Comparison of ENCODE assay signal across 1 cellular context in the genomic region with DNA sequence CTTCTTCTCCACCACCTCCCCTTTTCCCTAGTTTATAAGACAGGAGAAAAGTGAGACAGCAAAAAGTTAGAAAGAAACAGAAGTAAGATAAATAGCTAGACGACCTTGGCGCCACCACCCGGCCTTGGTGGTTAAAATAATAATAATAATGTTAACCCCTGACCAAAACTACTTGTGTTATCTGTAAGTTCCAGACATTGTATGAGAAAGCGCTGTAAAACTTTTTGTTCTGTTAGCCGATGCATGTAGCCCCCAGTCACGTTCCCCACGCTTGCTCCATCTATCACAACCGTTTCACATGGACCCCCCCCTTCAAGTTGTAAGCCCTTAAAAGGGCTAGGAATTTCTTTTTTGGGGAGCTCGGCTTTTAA.
TF ChIP-seq lines count a peak whose summit lies in the region.

No MANE protein-coding gene starts in this region.

TF ChIP-seq in K562, 482 proteins besides CTCF, POLR2A, EP300 and RAD21 (continued from another document and continues in another):
- TF ChIP-seq ZNF318 (IDR thresholded peaks at IDR 0.05; ENCODE audit: borderline replicate concordance in 1 of 2, low read depth in 1 of 2) (no peak), LEF1 (IDR thresholded peaks at IDR 0.05) (peak; percentile 79; the same call in 1 of the 2 replicates), ZNF133 (CRISPR knock-in tag; IDR thresholded peaks at IDR 0.05) (no peak), ZNF23 (CRISPR knock-in tag; IDR thresholded peaks at IDR 0.05) (no peak), MTA1 (IDR thresholded peaks at IDR 0.05; ENCODE audit: borderline replicate concordance) (peak; percentile 21; the same call in 1 of the 2 replicates), NFE2L1 (tag; IDR thresholded peaks at IDR 0.05; ENCODE audit: borderline replicate concordance, low read depth) (no peak), SRSF7 (optimal IDR thresholded peaks at IDR 0.05; ENCODE audit: low read depth, low read length) (no peak), CTCFL (IDR thresholded peaks at IDR 0.05; ENCODE audit: borderline replicate concordance, insufficient read depth, low read depth, low read length, poor library complexity, severe bottlenecking) (peak; percentile 33), FOXJ2 (tag; IDR thresholded peaks at IDR 0.05) (no peak), GABPA (tag; conservative IDR thresholded peaks at IDR 0.05; ENCODE audit: low read depth) (no peak; the same call in 1 of the 2 replicates), TCF3 (CRISPR knock-in tag; IDR thresholded peaks at IDR 0.05) (peak; percentile 76), EP400 (IDR thresholded peaks at IDR 0.05) (peak; percentile 48; the same call in 1 of the 2 replicates), UBTF (IDR thresholded peaks at IDR 0.05; ENCODE audit: borderline replicate concordance in 1 of 2, low read depth in 2 of 2, low read length in 2 of 2) (no peak), ZNF121 (CRISPR knock-in tag; conservative IDR thresholded peaks at IDR 0.05) (no peak), RNF2 (IDR thresholded peaks at IDR 0.05) (0 out of 2 replicates have a peak, but pooled peaks have one; percentile 22), POLR3G (IDR thresholded peaks at IDR 0.05; ENCODE audit: extremely low read depth, insufficient read length, insufficient replicate concordance) (no peak), SOX6 (IDR thresholded peaks at IDR 0.05) (peak; percentile 89), SRSF1 (IDR thresholded peaks at IDR 0.05; ENCODE audit: low read depth, low read length) (no peak), ARID1B (IDR thresholded peaks at IDR 0.05) (peak; percentile 89), ZC3H4 (CRISPR knock-in tag; IDR thresholded peaks at IDR 0.05; ENCODE audit: borderline replicate concordance) (no peak), TAF9B (IDR thresholded peaks at IDR 0.05; ENCODE audit: partially characterized antibody) (peak; percentile 46), RB1 (IDR thresholded peaks at IDR 0.05; ENCODE audit: low read depth) (peak; percentile 51; the same call in 1 of the 2 replicates), TAL1 (IDR thresholded peaks at IDR 0.05) (peak; percentile 73), PRPF4 (IDR thresholded peaks at IDR 0.05; ENCODE audit: insufficient read depth, low read depth, low read length, poor library complexity, severe bottlenecking) (no peak), KDM5B (IDR thresholded peaks at IDR 0.05; ENCODE audit: insufficient replicate concordance, low read depth, low read length) (no peak), ELF1 (tag; IDR thresholded peaks at IDR 0.05) (no peak), FOXK2 (conservative IDR thresholded peaks at IDR 0.05 in 1 of 2, IDR thresholded peaks at IDR 0.05 in 1 of 2; ENCODE audit: low read depth in 2 of 2) (peak; percentile 55 to 74; a peak in 3 of 4 replicates), ZNF589 (CRISPR knock-in tag; IDR thresholded peaks at IDR 0.05; ENCODE audit: low read depth) (no peak), DDX20 (tag; IDR thresholded peaks at IDR 0.05; ENCODE audit: low read depth) (no peak), TGIF2 (CRISPR knock-in tag; IDR thresholded peaks at IDR 0.05) (no peak), ARID3A (IDR thresholded peaks at IDR 0.05; ENCODE audit: borderline replicate concordance, low read depth, low read length) (peak; percentile 61; the same call in 1 of the 2 replicates), ZBTB7A (IDR thresholded peaks at IDR 0.05; ENCODE audit: borderline replicate concordance, control insufficient read depth, low read depth, low read length) (0 out of 2 replicates have a peak, but pooled peaks have one; percentile 34), ZNF274 (IDR thresholded peaks at IDR 0.05; ENCODE audit: borderline replicate concordance, low read depth, low read length) (no peak), KAT8 (IDR thresholded peaks at IDR 0.05; ENCODE audit: low read depth) (no peak), SREBF2 (CRISPR knock-in tag; IDR thresholded peaks at IDR 0.05) (no peak), NBN (IDR thresholded peaks at IDR 0.05; ENCODE audit: low read depth) (no peak), TCFL5 (CRISPR knock-in tag; conservative IDR thresholded peaks at IDR 0.05) (no peak), POLR2AphosphoS5 (IDR thresholded peaks at IDR 0.05; ENCODE audit: control insufficient read depth, insufficient read depth, low read depth, low read length) (peak; percentile 38; the same call in 1 of the 2 replicates), ESRRA (IDR thresholded peaks at IDR 0.05; ENCODE audit: borderline replicate concordance, low read depth) (peak; percentile 37; the same call in 1 of the 2 replicates), CCAR2 (IDR thresholded peaks at IDR 0.05; ENCODE audit: low read depth, low read length) (no peak), ZFX (CRISPR knock-in tag; IDR thresholded peaks at IDR 0.05) (no peak; the same call in 1 of the 2 replicates)
- TF ChIP-seq, protein P1, sequence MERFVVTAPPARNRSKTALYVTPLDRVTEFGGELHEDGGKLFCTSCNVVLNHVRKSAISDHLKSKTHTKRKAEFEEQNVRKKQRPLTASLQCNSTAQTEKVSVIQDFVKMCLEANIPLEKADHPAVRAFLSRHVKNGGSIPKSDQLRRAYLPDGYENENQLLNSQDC (CRISPR knock-in tag; IDR thresholded peaks at IDR 0.05), result no peak
- TF ChIP-seq, protein P2, sequence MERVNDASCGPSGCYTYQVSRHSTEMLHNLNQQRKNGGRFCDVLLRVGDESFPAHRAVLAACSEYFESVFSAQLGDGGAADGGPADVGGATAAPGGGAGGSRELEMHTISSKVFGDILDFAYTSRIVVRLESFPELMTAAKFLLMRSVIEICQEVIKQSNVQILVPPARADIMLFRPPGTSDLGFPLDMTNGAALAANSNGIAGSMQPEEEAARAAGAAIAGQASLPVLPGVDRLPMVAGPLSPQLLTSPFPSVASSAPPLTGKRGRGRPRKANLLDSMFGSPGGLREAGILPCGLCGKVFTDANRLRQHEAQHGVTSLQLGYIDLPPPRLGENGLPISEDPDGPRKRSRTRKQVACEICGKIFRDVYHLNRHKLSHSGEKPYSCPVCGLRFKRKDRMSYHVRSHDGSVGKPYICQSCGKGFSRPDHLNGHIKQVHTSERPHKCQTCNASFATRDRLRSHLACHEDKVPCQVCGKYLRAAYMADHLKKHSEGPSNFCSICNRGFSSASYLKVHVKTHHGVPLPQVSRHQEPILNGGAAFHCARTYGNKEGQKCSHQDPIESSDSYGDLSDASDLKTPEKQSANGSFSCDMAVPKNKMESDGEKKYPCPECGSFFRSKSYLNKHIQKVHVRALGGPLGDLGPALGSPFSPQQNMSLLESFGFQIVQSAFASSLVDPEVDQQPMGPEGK (CRISPR knock-in tag; IDR thresholded peaks at IDR 0.05; ENCODE audit: borderline replicate concordance), result no peak
- TF ChIP-seq, protein P3, sequence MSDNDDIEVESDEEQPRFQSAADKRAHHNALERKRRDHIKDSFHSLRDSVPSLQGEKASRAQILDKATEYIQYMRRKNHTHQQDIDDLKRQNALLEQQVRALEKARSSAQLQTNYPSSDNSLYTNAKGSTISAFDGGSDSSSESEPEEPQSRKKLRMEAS (CRISPR knock-in tag; IDR thresholded peaks at IDR 0.05), result no peak
- TF ChIP-seq, protein P4, sequence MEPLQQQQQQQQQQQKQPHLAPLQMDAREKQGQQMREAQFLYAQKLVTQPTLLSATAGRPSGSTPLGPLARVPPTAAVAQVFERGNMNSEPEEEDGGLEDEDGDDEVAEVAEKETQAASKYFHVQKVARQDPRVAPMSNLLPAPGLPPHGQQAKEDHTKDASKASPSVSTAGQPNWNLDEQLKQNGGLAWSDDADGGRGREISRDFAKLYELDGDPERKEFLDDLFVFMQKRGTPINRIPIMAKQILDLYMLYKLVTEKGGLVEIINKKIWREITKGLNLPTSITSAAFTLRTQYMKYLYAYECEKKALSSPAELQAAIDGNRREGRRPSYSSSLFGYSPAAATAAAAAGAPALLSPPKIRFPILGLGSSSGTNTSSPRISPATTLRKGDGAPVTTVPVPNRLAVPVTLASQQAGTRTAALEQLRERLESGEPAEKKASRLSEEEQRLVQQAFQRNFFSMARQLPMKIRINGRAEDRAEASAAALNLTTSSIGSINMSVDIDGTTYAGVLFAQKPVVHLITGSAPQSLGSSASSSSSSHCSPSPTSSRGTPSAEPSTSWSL (CRISPR knock-in tag; IDR thresholded peaks at IDR 0.05; ENCODE audit: borderline replicate concordance), result no peak
